In the genomic region with DNA sequence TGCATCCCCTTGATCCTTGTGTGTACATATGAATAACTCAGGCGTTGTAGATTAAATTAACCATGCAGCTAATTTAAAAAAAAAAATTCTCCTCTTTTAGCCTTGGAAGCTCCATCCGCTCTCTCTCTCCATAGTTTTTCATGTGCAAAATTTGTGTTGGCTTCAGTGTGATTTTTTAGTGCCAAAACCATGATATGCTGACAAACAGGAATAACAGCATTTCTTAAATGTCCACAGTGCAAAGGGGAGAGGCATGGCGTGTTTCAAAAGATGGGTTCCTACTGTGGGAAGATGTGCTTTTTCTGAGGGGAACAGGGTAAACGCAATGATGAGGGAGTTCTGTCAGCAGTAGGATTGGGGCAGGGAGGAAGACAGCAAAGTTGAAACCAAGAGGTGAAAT, we compare ENCODE assay signal across 1 cellular context.
TF ChIP-seq lines count a peak whose summit lies in the region.

No MANE protein-coding gene starts in this region.

TF ChIP-seq in H1, 55 proteins besides CTCF, POLR2A, EP300 and RAD21 (continued from another document):
- TF ChIP-seq, protein P1, sequence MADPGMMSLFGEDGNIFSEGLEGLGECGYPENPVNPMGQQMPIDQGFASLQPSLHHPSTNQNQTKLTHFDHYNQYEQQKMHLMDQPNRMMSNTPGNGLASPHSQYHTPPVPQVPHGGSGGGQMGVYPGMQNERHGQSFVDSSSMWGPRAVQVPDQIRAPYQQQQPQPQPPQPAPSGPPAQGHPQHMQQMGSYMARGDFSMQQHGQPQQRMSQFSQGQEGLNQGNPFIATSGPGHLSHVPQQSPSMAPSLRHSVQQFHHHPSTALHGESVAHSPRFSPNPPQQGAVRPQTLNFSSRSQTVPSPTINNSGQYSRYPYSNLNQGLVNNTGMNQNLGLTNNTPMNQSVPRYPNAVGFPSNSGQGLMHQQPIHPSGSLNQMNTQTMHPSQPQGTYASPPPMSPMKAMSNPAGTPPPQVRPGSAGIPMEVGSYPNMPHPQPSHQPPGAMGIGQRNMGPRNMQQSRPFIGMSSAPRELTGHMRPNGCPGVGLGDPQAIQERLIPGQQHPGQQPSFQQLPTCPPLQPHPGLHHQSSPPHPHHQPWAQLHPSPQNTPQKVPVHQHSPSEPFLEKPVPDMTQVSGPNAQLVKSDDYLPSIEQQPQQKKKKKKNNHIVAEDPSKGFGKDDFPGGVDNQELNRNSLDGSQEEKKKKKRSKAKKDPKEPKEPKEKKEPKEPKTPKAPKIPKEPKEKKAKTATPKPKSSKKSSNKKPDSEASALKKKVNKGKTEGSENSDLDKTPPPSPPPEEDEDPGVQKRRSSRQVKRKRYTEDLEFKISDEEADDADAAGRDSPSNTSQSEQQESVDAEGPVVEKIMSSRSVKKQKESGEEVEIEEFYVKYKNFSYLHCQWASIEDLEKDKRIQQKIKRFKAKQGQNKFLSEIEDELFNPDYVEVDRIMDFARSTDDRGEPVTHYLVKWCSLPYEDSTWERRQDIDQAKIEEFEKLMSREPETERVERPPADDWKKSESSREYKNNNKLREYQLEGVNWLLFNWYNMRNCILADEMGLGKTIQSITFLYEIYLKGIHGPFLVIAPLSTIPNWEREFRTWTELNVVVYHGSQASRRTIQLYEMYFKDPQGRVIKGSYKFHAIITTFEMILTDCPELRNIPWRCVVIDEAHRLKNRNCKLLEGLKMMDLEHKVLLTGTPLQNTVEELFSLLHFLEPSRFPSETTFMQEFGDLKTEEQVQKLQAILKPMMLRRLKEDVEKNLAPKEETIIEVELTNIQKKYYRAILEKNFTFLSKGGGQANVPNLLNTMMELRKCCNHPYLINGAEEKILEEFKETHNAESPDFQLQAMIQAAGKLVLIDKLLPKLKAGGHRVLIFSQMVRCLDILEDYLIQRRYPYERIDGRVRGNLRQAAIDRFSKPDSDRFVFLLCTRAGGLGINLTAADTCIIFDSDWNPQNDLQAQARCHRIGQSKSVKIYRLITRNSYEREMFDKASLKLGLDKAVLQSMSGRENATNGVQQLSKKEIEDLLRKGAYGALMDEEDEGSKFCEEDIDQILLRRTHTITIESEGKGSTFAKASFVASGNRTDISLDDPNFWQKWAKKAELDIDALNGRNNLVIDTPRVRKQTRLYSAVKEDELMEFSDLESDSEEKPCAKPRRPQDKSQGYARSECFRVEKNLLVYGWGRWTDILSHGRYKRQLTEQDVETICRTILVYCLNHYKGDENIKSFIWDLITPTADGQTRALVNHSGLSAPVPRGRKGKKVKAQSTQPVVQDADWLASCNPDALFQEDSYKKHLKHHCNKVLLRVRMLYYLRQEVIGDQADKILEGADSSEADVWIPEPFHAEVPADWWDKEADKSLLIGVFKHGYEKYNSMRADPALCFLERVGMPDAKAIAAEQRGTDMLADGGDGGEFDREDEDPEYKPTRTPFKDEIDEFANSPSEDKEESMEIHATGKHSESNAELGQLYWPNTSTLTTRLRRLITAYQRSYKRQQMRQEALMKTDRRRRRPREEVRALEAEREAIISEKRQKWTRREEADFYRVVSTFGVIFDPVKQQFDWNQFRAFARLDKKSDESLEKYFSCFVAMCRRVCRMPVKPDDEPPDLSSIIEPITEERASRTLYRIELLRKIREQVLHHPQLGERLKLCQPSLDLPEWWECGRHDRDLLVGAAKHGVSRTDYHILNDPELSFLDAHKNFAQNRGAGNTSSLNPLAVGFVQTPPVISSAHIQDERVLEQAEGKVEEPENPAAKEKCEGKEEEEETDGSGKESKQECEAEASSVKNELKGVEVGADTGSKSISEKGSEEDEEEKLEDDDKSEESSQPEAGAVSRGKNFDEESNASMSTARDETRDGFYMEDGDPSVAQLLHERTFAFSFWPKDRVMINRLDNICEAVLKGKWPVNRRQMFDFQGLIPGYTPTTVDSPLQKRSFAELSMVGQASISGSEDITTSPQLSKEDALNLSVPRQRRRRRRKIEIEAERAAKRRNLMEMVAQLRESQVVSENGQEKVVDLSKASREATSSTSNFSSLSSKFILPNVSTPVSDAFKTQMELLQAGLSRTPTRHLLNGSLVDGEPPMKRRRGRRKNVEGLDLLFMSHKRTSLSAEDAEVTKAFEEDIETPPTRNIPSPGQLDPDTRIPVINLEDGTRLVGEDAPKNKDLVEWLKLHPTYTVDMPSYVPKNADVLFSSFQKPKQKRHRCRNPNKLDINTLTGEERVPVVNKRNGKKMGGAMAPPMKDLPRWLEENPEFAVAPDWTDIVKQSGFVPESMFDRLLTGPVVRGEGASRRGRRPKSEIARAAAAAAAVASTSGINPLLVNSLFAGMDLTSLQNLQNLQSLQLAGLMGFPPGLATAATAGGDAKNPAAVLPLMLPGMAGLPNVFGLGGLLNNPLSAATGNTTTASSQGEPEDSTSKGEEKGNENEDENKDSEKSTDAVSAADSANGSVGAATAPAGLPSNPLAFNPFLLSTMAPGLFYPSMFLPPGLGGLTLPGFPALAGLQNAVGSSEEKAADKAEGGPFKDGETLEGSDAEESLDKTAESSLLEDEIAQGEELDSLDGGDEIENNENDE (IDR thresholded peaks at IDR 0.05; ENCODE audit: insufficient replicate concordance, low read length), result no peak
- TF ChIP-seq PHF8 (conservative IDR thresholded peaks at IDR 0.05; ENCODE audit: low read depth, low read length) (no peak), HDAC2 (IDR thresholded peaks at IDR 0.05; ENCODE audit: borderline replicate concordance in 1 of 2, low read depth in 2 of 2, low read length in 2 of 2) (no peak), KDM4A (IDR thresholded peaks at IDR 0.05; ENCODE audit: low read depth, low read length, severe bottlenecking) (no peak), BRCA1 (IDR thresholded peaks at IDR 0.05; ENCODE audit: low read depth, low read length) (no peak)
- TF ChIP-seq, protein P2, sequence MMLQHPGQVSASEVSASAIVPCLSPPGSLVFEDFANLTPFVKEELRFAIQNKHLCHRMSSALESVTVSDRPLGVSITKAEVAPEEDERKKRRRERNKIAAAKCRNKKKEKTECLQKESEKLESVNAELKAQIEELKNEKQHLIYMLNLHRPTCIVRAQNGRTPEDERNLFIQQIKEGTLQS (IDR thresholded peaks at IDR 0.05; ENCODE audit: insufficient read depth, low read depth, low read length), result no peak
TF ChIP-seq in H1: peak in this region for 0.
